ENCODE assay signal across 10 cellular contexts in genomic region chr2:36502081-36502480, GRCh38.
"Had no signal": no experiment of that assay in that cellular context is flagged by ENCODE, and none has a peak within 500 bp of the region (broad histone marks: within the 10 kb centered on the region; RNA-seq: fewer than 3 reads in every experiment).

No MANE protein-coding gene starts in this region.

- H3K27me3 Mint-ChIP-seq: activated T-cell treated with anti-CD3 and anti-CD28 coated beads, Interleukin-2, amount 50 U/mL, for 24 hours; stimulated activated naive CD8-positive, alpha-beta T cell treated with anti-CD3 and anti-CD28 coated beads, Interleukin-15, amount 100 ng/mL, for 72 hours had no signal

- H3K36me3 ChIP-seq: ovary had no signal

- H3K27ac Mint-ChIP-seq: activated naive CD4-positive, alpha-beta T cell treated with anti-CD3 and anti-CD28 coated beads, Interleukin-2, amount 50 U/mL, for 72 hours; activated T-cell treated with anti-CD3 and anti-CD28 coated beads, Interleukin-2, amount 50 U/mL, for 24 hours; stimulated activated naive CD8-positive, alpha-beta T cell treated with anti-CD3 and anti-CD28 coated beads, Interleukin-15, amount 100 ng/mL, for 72 hours had no signal

- H3K4me3 Mint-ChIP-seq: activated T-cell treated with anti-CD3 and anti-CD28 coated beads, Interleukin-2, amount 50 U/mL, for 24 hours; stimulated activated naive CD8-positive, alpha-beta T cell treated with anti-CD3 and anti-CD28 coated beads, Interleukin-15, amount 100 ng/mL, for 72 hours had no signal

- H3K36me3 Mint-ChIP-seq: activated naive CD4-positive, alpha-beta T cell treated with anti-CD3 and anti-CD28 coated beads, Interleukin-2, amount 50 U/mL, for 72 hours had no signal

- H3K4me3 ChIP-seq: ovary, testis had no signal

- H3K4me1 Mint-ChIP-seq: stimulated activated naive CD8-positive, alpha-beta T cell treated with anti-CD3 and anti-CD28 coated beads, Interleukin-15, amount 100 ng/mL, for 72 hours had no signal

- H3K27me3 ChIP-seq: ovary, testis had no signal

- H3K9me3 Mint-ChIP-seq: activated naive CD4-positive, alpha-beta T cell treated with anti-CD3 and anti-CD28 coated beads, Interleukin-2, amount 50 U/mL, for 72 hours; activated T-cell treated with anti-CD3 and anti-CD28 coated beads, Interleukin-2, amount 50 U/mL, for 24 hours; stimulated activated naive CD8-positive, alpha-beta T cell treated with anti-CD3 and anti-CD28 coated beads, Interleukin-15, amount 100 ng/mL, for 72 hours had no signal

- H3K4me1 ChIP-seq: testis had no signal

- H3K27ac ChIP-seq: ovary, testis had no signal

- H3K9me3 ChIP-seq: ovary, testis had no signal

- DNase-seq: activated CD4-positive, alpha-beta T cell treated with anti-CD3 and anti-CD28 coated beads, Interleukin-2, amount 50 U/mL, for 4 hours; activated CD4-positive, CD25-positive, alpha-beta regulatory T cell treated with anti-CD3 and anti-CD28 coated beads, Interleukin-2, amount 50 U/mL, for 72 hours; activated effector memory CD4-positive, alpha-beta T cell treated with Interleukin-2 at 50 U/mL for 16 hours; activated T-cell treated with anti-CD3 and anti-CD28 coated beads, Interleukin-2, amount 50 U/mL, for 24 hours; ovary; stimulated activated CD4-positive, alpha-beta T cell treated with anti-CD3 and anti-CD28 coated beads, Interleukin-15, amount 100 ng/mL, for 24 hours; stimulated activated CD4-positive, alpha-beta T cell treated with anti-CD3 and anti-CD28 coated beads, Interleukin-4, amount 100 ng/mL, for 24 hours; stimulated activated naive CD8-positive, alpha-beta T cell treated with anti-CD3 and anti-CD28 coated beads, Interleukin-15, amount 100 ng/mL, for 72 hours; testis had no signal

- ATAC-seq: activated naive CD4-positive, alpha-beta T cell treated with anti-CD3 and anti-CD28 coated beads, Interleukin-2, amount 50 U/mL, for 72 hours; stimulated activated naive CD8-positive, alpha-beta T cell treated with anti-CD3 and anti-CD28 coated beads, Interleukin-15, amount 100 ng/mL, for 72 hours had no signal
